Comparison of ENCODE assay signal across 12 cellular contexts in the genomic region with DNA sequence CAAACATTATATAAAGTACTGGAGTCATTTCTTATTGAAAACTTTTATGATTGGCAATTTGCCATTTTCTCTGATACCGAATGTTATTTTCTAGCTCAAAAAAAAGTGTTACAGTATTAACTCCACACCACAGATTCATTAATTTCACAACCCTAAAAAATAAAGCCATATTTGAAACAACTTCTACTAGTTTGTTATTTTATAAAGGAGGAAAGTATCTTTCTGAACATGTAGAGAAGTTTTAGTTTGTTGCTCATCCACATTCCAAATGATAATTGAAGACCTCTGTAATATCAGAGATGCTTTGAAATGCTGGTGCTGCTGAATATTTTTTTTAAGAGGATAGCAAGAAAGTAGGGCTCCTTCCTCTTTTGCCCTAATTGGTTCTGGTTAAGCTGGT. TPM values are rescaled to one million over a fixed set of nuclear protein-coding genes. Genes with fewer than 3 reads are reported as not detected.
DNase-seq lines count a peak whose midpoint lies in the region; ATAC-seq and TF ChIP-seq lines count a peak whose summit lies in the region.
"Had no signal": no experiment of that assay in that cellular context is flagged by ENCODE, and none has a peak within 500 bp of the region (broad histone marks: within the 10 kb centered on the region; RNA-seq: fewer than 3 reads in every experiment).

No MANE protein-coding gene starts in this region.

- H3F3A ChIP-seq in GM23338 (replicated peaks; ENCODE audit: low read depth), result no peaks in the 10 kb centered on the region

- peak overlapping the region; percentile 48 to 97 (median 82) for H3K9ac ChIP-seq in subcutaneous abdominal adipose tissue (ENCODE audit: low read length in 5 of 5)
- no peak overlapping the region for H3K9ac ChIP-seq in endodermal cell (ENCODE audit: extremely low read depth, low read length, poor library complexity, severe bottlenecking)

- H3K27ac Mint-ChIP-seq in GM23338 (no peak overlapping the region), brain (peak overlapping the region in 1 of 5 experiments; percentile 79), endodermal cell (no peak overlapping the region)
- H3K27ac Mint-ChIP-seq: activated CD4-positive, alpha-beta T cell treated with anti-CD3 and anti-CD28 coated beads, Interleukin-2, amount 10 ng/mL, durations not matched to agents 24 days and 14 days; activated T-helper 17 cell treated with anti-CD3 and anti-CD28 coated beads, Interleukin-2, amount 50 U/mL, for 72 hours had no signal

- H3K4me1 Mint-ChIP-seq in GM23338 (peaks cover 22% of the 10 kb centered on the region), brain (peaks cover 56% of the 10 kb centered on the region), endodermal cell (peaks cover 6% of the 10 kb centered on the region)
- H3K4me1 Mint-ChIP-seq: activated T-helper 17 cell treated with anti-CD3 and anti-CD28 coated beads, Interleukin-2, amount 50 U/mL, for 72 hours had no signal

- intact Hi-C loops in lower lobe of right lung (cut with DNase I), result no loop called here

- no peak for ATAC-seq in GM23338
- ATAC-seq in lower lobe of right lung, result no peak
- ATAC-seq: activated T-helper 17 cell treated with anti-CD3 and anti-CD28 coated beads, Interleukin-2, amount 50 U/mL, for 72 hours had no signal

- no peak for TF ChIP-seq CTCF in GM23338 (conservative IDR thresholded peaks at IDR 0.05; ENCODE audit: low read depth in 2 of 2)
- TF ChIP-seq CTCF in brain (conservative IDR thresholded peaks at IDR 0.05), result no peak
- TF ChIP-seq CTCF in lower lobe of right lung (IDR thresholded peaks at IDR 0.05), result no peak
- TF ChIP-seq CTCF in endodermal cell (conservative IDR thresholded peaks at IDR 0.05), result no peak

- H3K4me3 Mint-ChIP-seq in GM23338 (peak overlapping the region; percentile 39; the same call in 2 of the 3 replicates), brain (peak overlapping the region; percentile 29 to 88 (median 79)), endodermal cell (no peak overlapping the region)
- H3K4me3 Mint-ChIP-seq: activated CD4-positive, alpha-beta T cell treated with anti-CD3 and anti-CD28 coated beads, Interleukin-2, amount 10 ng/mL, durations not matched to agents 24 days and 14 days; activated T-helper 17 cell treated with anti-CD3 and anti-CD28 coated beads, Interleukin-2, amount 50 U/mL, for 72 hours had no signal

- DNase-seq in GM23338 (ENCODE audit: low spot score), result no peak
- no peak for DNase-seq in lower lobe of right lung
- no peak for DNase-seq in activated gamma-delta T cell treated with Interleukin-2 at 50 U/mL for 16 hours
- no peak for DNase-seq in GDM1 (lab: John Stamatoyannopoulos, UW)
- no peak for DNase-seq in endodermal cell
- DNase-seq in COLO668 (lab: John Stamatoyannopoulos, UW; ENCODE audit: unreplicated experiment), result no peak
- DNase-seq: activated CD4-positive, alpha-beta T cell treated with anti-CD3 and anti-CD28 coated beads, Interleukin-2, amount 10 ng/mL, durations not matched to agents 24 days and 14 days; GOT3; NCI-H1436 treated with DMSO at 0.1 percent for 48 hours had no signal

- H3K79me2 ChIP-seq in GM23338 (replicated peaks; ENCODE audit: insufficient read depth), result no peaks in the 10 kb centered on the region

- H3K4me2 ChIP-seq in GM23338, result no peak overlapping the region

- H3K4me1 ChIP-seq in GM23338 (ENCODE audit: insufficient read depth), result peaks cover 13% of the 10 kb centered on the region
- H3K4me1 ChIP-seq in lower lobe of right lung, result peaks cover 5% of the 10 kb centered on the region
- peaks cover 2 to 53% (median 23%) of the 10 kb centered on the region in 5 donors for H3K4me1 ChIP-seq in subcutaneous abdominal adipose tissue (ENCODE audit: control insufficient read depth in 5 of 5, insufficient read depth in 5 of 5, low read length in 5 of 5)
- H3K4me1 ChIP-seq in endodermal cell (ENCODE audit: control insufficient read depth, insufficient read depth, low read length), result no peaks in the 10 kb centered on the region

- H3K27ac ChIP-seq in GM23338 (ENCODE audit: low read depth), result no peak overlapping the region
- H3K27ac ChIP-seq in lower lobe of right lung, result peak overlapping the region; percentile 19
- peak overlapping the region; percentile 96 for H3K27ac ChIP-seq in subcutaneous abdominal adipose tissue (ENCODE audit: low read depth, low read length)
- H3K27ac ChIP-seq in endodermal cell (ENCODE audit: low read depth, low read length), result no peak overlapping the region

- no peak overlapping the region for H2AFZ ChIP-seq in GM23338

- H3K4me3 ChIP-seq in GM23338, result no peak overlapping the region
- peak overlapping the region; percentile 59 for H3K4me3 ChIP-seq in lower lobe of right lung
- peak overlapping the region; percentile 76 to 98 (median 88) for H3K4me3 ChIP-seq in subcutaneous abdominal adipose tissue (ENCODE audit: low read depth in 1 of 5, low read length in 5 of 5)
- H3K4me3 ChIP-seq in endodermal cell (ENCODE audit: low read length), result no peak overlapping the region

- H3K36me3 Mint-ChIP-seq in GM23338 (ENCODE audit: low read depth) (no peaks in the 10 kb centered on the region), brain (no peaks in the 10 kb centered on the region), endodermal cell (ENCODE audit: low read depth) (no peaks in the 10 kb centered on the region)

- H3K27me3 Mint-ChIP-seq in GM23338 (ENCODE audit: insufficient read depth, low read depth, poor library complexity), result peaks cover 13% of the 10 kb centered on the region
- H3K27me3 Mint-ChIP-seq in brain, result peaks cover 42% of the 10 kb centered on the region
- H3K27me3 Mint-ChIP-seq in endodermal cell (ENCODE audit: insufficient read depth), result peaks cover 24% of the 10 kb centered on the region

- no peaks in the 10 kb centered on the region for H3K9me2 ChIP-seq in GM23338 (ENCODE audit: insufficient read depth)

- H3K27me3 ChIP-seq in GM23338 (ENCODE audit: insufficient read depth) (peaks cover 18% of the 10 kb centered on the region), lower lobe of right lung (ENCODE audit: low read depth) (peaks cover 13% of the 10 kb centered on the region), subcutaneous abdominal adipose tissue (ENCODE audit: control insufficient read depth in 5 of 5, insufficient read depth in 4 of 5, low read length in 5 of 5) (peaks cover 0 to 5% (median 0%) of the 10 kb centered on the region in 5 donors), endodermal cell (ENCODE audit: control insufficient read depth, insufficient read depth, low read length, poor library complexity, severe bottlenecking) (peaks cover 17% of the 10 kb centered on the region)

- H3K36me3 ChIP-seq in GM23338 (ENCODE audit: insufficient read depth) (no peaks in the 10 kb centered on the region), lower lobe of right lung (no peaks in the 10 kb centered on the region), subcutaneous abdominal adipose tissue (ENCODE audit: control insufficient read depth in 5 of 5, insufficient read depth in 5 of 5, low read length in 5 of 5) (no peaks in the 10 kb centered on the region), endodermal cell (ENCODE audit: control insufficient read depth, insufficient read depth, low read length) (no peaks in the 10 kb centered on the region)

- H4K20me1 ChIP-seq in GM23338 (replicated peaks; ENCODE audit: insufficient read depth), result no peaks in the 10 kb centered on the region

- 87% methylated on average over 1 of the region's 1 CpG; no CpG with 5 or more reads in 1 of the 2 experiments for WGBS in endodermal cell (ENCODE audit: insufficient coverage in 1 of 2, insufficient read length in 1 of 2), 2 experiments

- H3K9me3 ChIP-seq in lower lobe of right lung (no peaks in the 10 kb centered on the region), subcutaneous abdominal adipose tissue (ENCODE audit: control insufficient read depth in 5 of 5, low read length in 5 of 5) (no peaks in the 10 kb centered on the region), endodermal cell (ENCODE audit: control insufficient read depth, low read length) (no peaks in the 10 kb centered on the region)

- no peaks in the 10 kb centered on the region for H3K9me3 Mint-ChIP-seq in GM23338
- no peaks in the 10 kb centered on the region for H3K9me3 Mint-ChIP-seq in brain
- no peaks in the 10 kb centered on the region for H3K9me3 Mint-ChIP-seq in endodermal cell
- H3K9me3 Mint-ChIP-seq: activated CD4-positive, alpha-beta T cell treated with anti-CD3 and anti-CD28 coated beads, Interleukin-2, amount 10 ng/mL, durations not matched to agents 24 days and 14 days had no signal

TF ChIP-seq in GM23338, 12 proteins besides CTCF, POLR2A, EP300 and RAD21:
- TF ChIP-seq ETS1 (IDR thresholded peaks at IDR 0.05), result no peak

RNA-seq across cellular contexts. Expression of gene VGLL3, which starts 2.0 kb away (rescaled TPM):
- total RNA-seq in GM23338 (2014; rRNA removed; shearing (Covaris generic)), result 4.5 and 7.3 TPM in 2 replicates
- polyA plus RNA-seq in GM23338 (2016; fragmentation: Nextera tagmentation; extraction: Ambion mirVana) (1.4 TPM in 2 replicates), brain (ENCODE audit: insufficient read depth, low read depth, low replicate concordance) (not detected)
- total RNA-seq in lower lobe of right lung (40.2 TPM), endodermal cell (1 to 10 TPM in 1 of 2 donors, under 1 TPM in 1; 0.44 to 1.8 TPM)
- 9.9 TPM for polyA plus RNA-seq in endodermal cell (2013, experiment 1 of 2)
- 6.4 TPM for polyA plus RNA-seq in endodermal cell (2013, experiment 2 of 2)
- total RNA-seq: activated CD4-positive, alpha-beta T cell treated with anti-CD3 and anti-CD28 coated beads, Interleukin-2, amount 10 ng/mL, durations not matched to agents 24 days and 14 days had no signal

Comparison
In these comparisons a context has a peak if more than half of its experiments do, and no peak if none do; other contexts are left out.
1. H3K27ac ChIP-seq: peak in lower lobe of right lung (single experiment) and subcutaneous abdominal adipose tissue (single experiment); none in GM23338 (single experiment) and endodermal cell (single experiment).
2. H3K4me3 ChIP-seq: peak in lower lobe of right lung (single experiment) and subcutaneous abdominal adipose tissue (5 of 5); none in GM23338 (single experiment) and endodermal cell (single experiment).